8 cellular contexts compared by ENCODE assay signal in genomic region chr1:26788836-26789611, GRCh38. TPM values are rescaled to one million over a fixed set of nuclear protein-coding genes. Genes with fewer than 3 reads are reported as not detected.
A peak's percentile ranks its signal among the peaks of the same experiment; 100 is the strongest.
DNase-seq lines count a peak whose midpoint lies in the region; ATAC-seq and TF ChIP-seq lines count a peak whose summit lies in the region.

No MANE protein-coding gene starts in this region.

- peak; percentile 92 for DNase-seq in ELR (ENCODE audit: low read depth)
- DNase-seq in OCI-M1 (lab: John Stamatoyannopoulos, UW), result peak; percentile 92
- DNase-seq in activated T-cell treated with anti-CD3 and anti-CD28 coated beads, Interleukin-2, amount 50 U/mL, for 24 hours, result peak; percentile 85
- DNase-seq in stimulated activated CD8-positive, alpha-beta memory T cell treated with anti-CD3 and anti-CD28 coated beads, Interleukin-7, amount 100 ng/mL, for 1 hour (ENCODE audit: low read depth in 2 of 2), result peak; percentile 57 to 75

- peaks cover 47% of the 10 kb centered on the region for H3K4me1 ChIP-seq in muscle layer of colon (ENCODE audit: insufficient read depth, low read length)

- peak; percentile 73 for ATAC-seq in esophagus mucosa
- no peak for ATAC-seq in GM19351 (IDR thresholded peaks at IDR 0.05; ENCODE audit: unreplicated experiment)

- peak overlapping the region; percentile 98 for H3K27ac ChIP-seq in muscle layer of colon (ENCODE audit: low read depth, low read length)

- H3K4me3 Mint-ChIP-seq in activated T-cell treated with anti-CD3 and anti-CD28 coated beads, Interleukin-2, amount 50 U/mL, for 24 hours, result peak overlapping the region; percentile 82

- H3K27ac Mint-ChIP-seq in activated T-cell treated with anti-CD3 and anti-CD28 coated beads, Interleukin-2, amount 50 U/mL, for 24 hours, result peak overlapping the region; percentile 96

- TF ChIP-seq EP300 in Ishikawa (IDR thresholded peaks at IDR 0.05; ENCODE audit: borderline replicate concordance), result no peak

- H3K4me1 Mint-ChIP-seq in activated T-cell treated with anti-CD3 and anti-CD28 coated beads, Interleukin-2, amount 50 U/mL, for 24 hours (ENCODE audit: low read depth), result peaks cover 77% of the 10 kb centered on the region

- no peaks in the 10 kb centered on the region for H3K9me3 ChIP-seq in muscle layer of colon (ENCODE audit: low read length)

- H3K9me3 Mint-ChIP-seq in activated T-cell treated with anti-CD3 and anti-CD28 coated beads, Interleukin-2, amount 50 U/mL, for 24 hours, result no peaks in the 10 kb centered on the region

- H3K36me3 ChIP-seq in muscle layer of colon (ENCODE audit: insufficient read depth, low read length), result peaks cover 3% of the 10 kb centered on the region

- peak; percentile 97 for TF ChIP-seq RAD21 in Ishikawa (IDR thresholded peaks at IDR 0.05; ENCODE audit: low read depth)

- H3K36me3 Mint-ChIP-seq in activated T-cell treated with anti-CD3 and anti-CD28 coated beads, Interleukin-2, amount 50 U/mL, for 24 hours (ENCODE audit: low read depth), result peaks cover 50% of the 10 kb centered on the region

- H3K4me3 ChIP-seq in muscle layer of colon (ENCODE audit: low read depth in 1 of 2, low read length in 2 of 2), result peak overlapping the region; percentile 67 to 85

- H3K27me3 Mint-ChIP-seq in activated T-cell treated with anti-CD3 and anti-CD28 coated beads, Interleukin-2, amount 50 U/mL, for 24 hours, result no peaks in the 10 kb centered on the region

- H3K27me3 ChIP-seq in muscle layer of colon (ENCODE audit: control insufficient read depth in 1 of 2, insufficient read depth in 2 of 2, low read length in 2 of 2), result no peaks in the 10 kb centered on the region

- peak overlapping the region; percentile 100 for H3K9ac ChIP-seq in muscle layer of colon (ENCODE audit: low read length)

TF ChIP-seq in Ishikawa, 13 proteins besides CTCF, POLR2A, EP300 and RAD21:
- TF ChIP-seq TEAD4 (IDR thresholded peaks at IDR 0.05) (no peak), EGR1 (IDR thresholded peaks at IDR 0.05) (no peak), TCF12 (IDR thresholded peaks at IDR 0.05; ENCODE audit: low read depth) (peak; percentile 48; the same call in 1 of the 2 replicates), NFIC (IDR thresholded peaks at IDR 0.05) (no peak), FOXM1 (IDR thresholded peaks at IDR 0.05; ENCODE audit: borderline replicate concordance, low read depth) (no peak), YY1 (IDR thresholded peaks at IDR 0.05; ENCODE audit: low read depth) (no peak), CEBPB (IDR thresholded peaks at IDR 0.05) (0 out of 2 replicates have a peak, but pooled peaks have one; percentile 28), CREB1 (IDR thresholded peaks at IDR 0.05; ENCODE audit: low read depth) (no peak)

RNA-seq across cellular contexts. Expression of gene PIGV, which starts 1.3 kb away (rescaled TPM):
- 9.4 TPM for total RNA-seq in esophagus mucosa

RNA-seq across cellular contexts. Expression of gene ZDHHC18, which starts 37.5 kb away (rescaled TPM):
- total RNA-seq in esophagus mucosa, result 19.2 TPM
